Comparison of ENCODE assay signal across 9 cellular contexts in genomic region chr21:34642211-34643075, GRCh38. TPM values are rescaled to one million over a fixed set of nuclear protein-coding genes. Genes with fewer than 3 reads are reported as not detected.
DNase-seq lines count a peak whose midpoint lies in the region; ATAC-seq lines count a peak whose summit lies in the region.
"Had no signal": no experiment of that assay in that cellular context is flagged by ENCODE, and none has a peak within 500 bp of the region (broad histone marks: within the 10 kb centered on the region; RNA-seq: fewer than 3 reads in every experiment).

No MANE protein-coding gene starts in this region.

- H3K27me3 Mint-ChIP-seq in activated T-helper 17 cell treated with anti-CD3 and anti-CD28 coated beads, Interleukin-2, amount 50 U/mL, for 72 hours = peaks cover 3% of the 10 kb centered on the region

- DNase-seq in HS-27A (ENCODE audit: low read depth) (peak; percentile 26), germinal center (ENCODE audit: low spot score) (peak; percentile 20), DMS153 treated with DMSO at 0.1 percent for 48 hours (lab: John Stamatoyannopoulos, UW; ENCODE audit: unreplicated experiment) (no peak)
- no peak for DNase-seq in activated naive CD4-positive, alpha-beta T cell treated with anti-CD3 and anti-CD28 coated beads, Interleukin-2, amount 50 U/mL, for 16 hours
- no peak for DNase-seq in stimulated activated CD8-positive, alpha-beta memory T cell treated with anti-CD3 and anti-CD28 coated beads, Interleukin-4, amount 100 ng/mL, for 48 hours
- DNase-seq: NCI-H446 treated with DMSO at 0.1 percent for 48 hours had no signal

- H3K9me3 Mint-ChIP-seq in activated T-helper 17 cell treated with anti-CD3 and anti-CD28 coated beads, Interleukin-2, amount 50 U/mL, for 72 hours = peaks cover 3% of the 10 kb centered on the region

- H3K36me3 Mint-ChIP-seq in activated T-helper 17 cell treated with anti-CD3 and anti-CD28 coated beads, Interleukin-2, amount 50 U/mL, for 72 hours (ENCODE audit: low read depth) = no peaks in the 10 kb centered on the region

- peaks cover 17% of the 10 kb centered on the region for H3K4me1 Mint-ChIP-seq in activated T-helper 17 cell treated with anti-CD3 and anti-CD28 coated beads, Interleukin-2, amount 50 U/mL, for 72 hours

- ATAC-seq in GM18499 (IDR thresholded peaks at IDR 0.05; ENCODE audit: insufficient read depth, unreplicated experiment) (peak; percentile 41), GM21723 (IDR thresholded peaks at IDR 0.05; ENCODE audit: unreplicated experiment) (peak; percentile 61)
- no peak for ATAC-seq in activated T-helper 17 cell treated with anti-CD3 and anti-CD28 coated beads, Interleukin-2, amount 50 U/mL, for 72 hours (replicated peaks)

- no peak overlapping the region for H3K4me3 Mint-ChIP-seq in activated T-helper 17 cell treated with anti-CD3 and anti-CD28 coated beads, Interleukin-2, amount 50 U/mL, for 72 hours

- H3K27ac Mint-ChIP-seq in activated T-helper 17 cell treated with anti-CD3 and anti-CD28 coated beads, Interleukin-2, amount 50 U/mL, for 72 hours = no peak overlapping the region

RNA-seq across cellular contexts. Expression of gene CLIC6, which starts 26.4 kb away (rescaled TPM):
- under 1 TPM; 0.11 to 0.13 TPM for total RNA-seq in activated T-helper 17 cell treated with anti-CD3 and anti-CD28 coated beads, Interleukin-2, amount 50 U/mL, for 72 hours

RNA-seq across cellular contexts. Expression of gene RCAN1, which starts 27.5 kb away (rescaled TPM):
- total RNA-seq in activated T-helper 17 cell treated with anti-CD3 and anti-CD28 coated beads, Interleukin-2, amount 50 U/mL, for 72 hours = 1 to 10 TPM; 4.9 to 6.3 TPM

Comparison
In these comparisons a context has a peak if more than half of its experiments do, and no peak if none do; other contexts are left out.
1. DNase-seq: peak in HS-27A (single experiment) and germinal center (single experiment); none in activated naive CD4-positive, alpha-beta T cell treated with anti-CD3 and anti-CD28 coated beads, Interleukin-2, amount 50 U/mL, for 16 hours (single experiment), DMS153 treated with DMSO at 0.1 percent for 48 hours (single experiment) and stimulated activated CD8-positive, alpha-beta memory T cell treated with anti-CD3 and anti-CD28 coated beads, Interleukin-4, amount 100 ng/mL, for 48 hours (single experiment).